Comparison of ENCODE assay signal across 14 cellular contexts in the genomic region with DNA sequence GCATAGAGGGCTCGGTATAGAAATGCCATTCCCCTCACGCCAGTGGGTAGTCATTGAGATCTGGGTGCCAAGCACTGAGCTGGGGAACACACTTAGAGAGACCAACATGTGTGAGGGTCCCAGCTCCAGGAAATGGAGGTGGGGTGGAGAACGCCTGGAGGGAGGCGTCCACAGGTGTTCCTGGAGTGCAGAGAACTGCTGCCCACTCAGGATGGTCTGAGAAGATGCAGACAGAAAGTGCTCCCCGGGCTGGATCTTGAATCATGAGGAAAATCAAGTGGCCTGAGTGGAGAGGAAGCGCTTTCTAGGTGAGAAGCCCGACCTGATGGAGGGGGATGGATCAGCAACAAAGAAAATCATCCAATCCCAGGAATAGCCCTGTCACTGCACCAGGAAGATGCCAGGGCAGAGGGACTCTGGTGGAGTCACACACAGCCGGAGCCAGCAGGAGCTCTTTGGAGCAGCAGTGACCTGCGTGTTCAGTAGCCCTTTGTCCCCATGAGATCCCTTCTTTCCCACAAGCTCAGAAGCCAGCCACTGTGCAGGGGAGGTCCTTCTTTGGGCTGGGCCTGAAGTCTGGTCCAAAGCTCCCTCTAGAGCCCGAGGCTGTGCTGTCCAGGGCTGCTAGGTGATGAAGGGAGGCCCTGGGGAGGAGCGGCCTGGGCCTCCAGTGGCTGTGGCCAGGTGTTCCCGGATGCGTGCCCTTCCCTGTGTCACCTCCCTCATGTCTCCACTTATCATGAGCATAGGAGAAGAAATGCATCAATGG.
DNase-seq lines count a peak whose midpoint lies in the region; ATAC-seq and TF ChIP-seq lines count a peak whose summit lies in the region.
"Had no signal": no experiment of that assay in that cellular context is flagged by ENCODE, and none has a peak within 500 bp of the region (broad histone marks: within the 10 kb centered on the region; RNA-seq: fewer than 3 reads in every experiment).

No MANE protein-coding gene starts in this region.

- intact Hi-C loops in left colon (cut with DNase I, micrococcal nuclease), result no loop called here
- intact Hi-C loops in activated CD4-positive, alpha-beta T cell treated with anti-CD3 and anti-CD28 coated beads, Interleukin-2, amount 10 ng/mL, durations not matched to agents 24 days and 14 days (cut with micrococcal nuclease), result no loop called here

- no peak overlapping the region for H3K4me3 Mint-ChIP-seq in activated T-helper 17 cell treated with anti-CD3 and anti-CD28 coated beads, Interleukin-2, amount 50 U/mL, for 72 hours
- no peak overlapping the region for H3K4me3 Mint-ChIP-seq in activated CD4-positive, alpha-beta T cell treated with anti-CD3 and anti-CD28 coated beads, Interleukin-2, amount 10 ng/mL, durations not matched to agents 24 days and 14 days
- no peak overlapping the region for H3K4me3 Mint-ChIP-seq in progenitor cell of endocrine pancreas (ENCODE audit: low read depth)

- peak overlapping the region; percentile 44 for H3K27ac ChIP-seq in substantia nigra (ENCODE audit: low read depth, low read length, poor library complexity, severe bottlenecking)
- H3K27ac ChIP-seq: esophagus squamous epithelium, HL-60 had no signal

- peaks cover 16% of the 10 kb centered on the region for H3K4me1 Mint-ChIP-seq in activated T-helper 17 cell treated with anti-CD3 and anti-CD28 coated beads, Interleukin-2, amount 50 U/mL, for 72 hours
- peaks cover 9% of the 10 kb centered on the region for H3K4me1 Mint-ChIP-seq in activated CD4-positive, alpha-beta T cell treated with anti-CD3 and anti-CD28 coated beads, Interleukin-2, amount 10 ng/mL, durations not matched to agents 24 days and 14 days
- peaks cover 2% of the 10 kb centered on the region for H3K4me1 Mint-ChIP-seq in progenitor cell of endocrine pancreas (ENCODE audit: low read depth)

- no peak for ATAC-seq in activated naive CD4-positive, alpha-beta T cell treated with anti-CD3 and anti-CD28 coated beads, Interleukin-2, amount 50 U/mL, for 72 hours
- ATAC-seq in activated T-helper 17 cell treated with anti-CD3 and anti-CD28 coated beads, Interleukin-2, amount 50 U/mL, for 72 hours (replicated peaks), result no peak
- ATAC-seq in left lobe of liver, result peak; percentile 25
- no peak for ATAC-seq in left colon

- peaks cover 11 to 29% of the 10 kb centered on the region in 2 donors for H3K36me3 Mint-ChIP-seq in activated naive CD4-positive, alpha-beta T cell treated with anti-CD3 and anti-CD28 coated beads, Interleukin-2, amount 50 U/mL, for 72 hours
- peaks cover 70% of the 10 kb centered on the region for H3K36me3 Mint-ChIP-seq in activated T-helper 17 cell treated with anti-CD3 and anti-CD28 coated beads, Interleukin-2, amount 50 U/mL, for 72 hours (ENCODE audit: low read depth)
- peaks cover 32% of the 10 kb centered on the region for H3K36me3 Mint-ChIP-seq in activated CD4-positive, alpha-beta T cell treated with anti-CD3 and anti-CD28 coated beads, Interleukin-2, amount 10 ng/mL, durations not matched to agents 24 days and 14 days (ENCODE audit: low read depth)
- peaks cover 34% of the 10 kb centered on the region for H3K36me3 Mint-ChIP-seq in progenitor cell of endocrine pancreas (ENCODE audit: insufficient read depth)

- DNase-seq in activated naive CD4-positive, alpha-beta T cell treated with anti-CD3 and anti-CD28 coated beads, Interleukin-2, amount 50 U/mL, for 72 hours (ENCODE audit: low spot score in 2 of 2), result no peak
- no peak for DNase-seq in activated naive CD4-positive, alpha-beta T cell treated with Interleukin-2 at 50 U/mL for 16 hours
- no peak for DNase-seq in left lobe of liver (ENCODE audit: low spot score)
- DNase-seq in substantia nigra (lab: John Stamatoyannopoulos, UW), result peak in 18 of 49 donors; percentile 19 to 64 (median 40)
- no peak for DNase-seq in left colon
- DNase-seq in activated CD4-positive, alpha-beta T cell treated with anti-CD3 and anti-CD28 coated beads, Interleukin-2, amount 10 ng/mL, durations not matched to agents 24 days and 14 days, result no peak
- no peak for DNase-seq in progenitor cell of endocrine pancreas (ENCODE audit: low spot score, unreplicated experiment)
- DNase-seq: DMS153, esophagus squamous epithelium, mesenchymal stem cell, NCI-H2227 treated with DMSO at 0.1 percent for 48 hours, OCI-M1 had no signal

- no peaks in the 10 kb centered on the region for H3K9me3 Mint-ChIP-seq in activated naive CD4-positive, alpha-beta T cell treated with anti-CD3 and anti-CD28 coated beads, Interleukin-2, amount 50 U/mL, for 72 hours
- no peaks in the 10 kb centered on the region for H3K9me3 Mint-ChIP-seq in activated T-helper 17 cell treated with anti-CD3 and anti-CD28 coated beads, Interleukin-2, amount 50 U/mL, for 72 hours
- H3K9me3 Mint-ChIP-seq in activated CD4-positive, alpha-beta T cell treated with anti-CD3 and anti-CD28 coated beads, Interleukin-2, amount 10 ng/mL, durations not matched to agents 24 days and 14 days, result no peaks in the 10 kb centered on the region
- H3K9me3 Mint-ChIP-seq in progenitor cell of endocrine pancreas (ENCODE audit: low read depth), result no peaks in the 10 kb centered on the region

- no peak for TF ChIP-seq CTCF in progenitor cell of endocrine pancreas (IDR thresholded peaks at IDR 0.05; ENCODE audit: unreplicated experiment)

- no peaks in the 10 kb centered on the region for H3K27me3 Mint-ChIP-seq in activated T-helper 17 cell treated with anti-CD3 and anti-CD28 coated beads, Interleukin-2, amount 50 U/mL, for 72 hours
- no peaks in the 10 kb centered on the region for H3K27me3 Mint-ChIP-seq in activated CD4-positive, alpha-beta T cell treated with anti-CD3 and anti-CD28 coated beads, Interleukin-2, amount 10 ng/mL, durations not matched to agents 24 days and 14 days
- no peaks in the 10 kb centered on the region for H3K27me3 Mint-ChIP-seq in progenitor cell of endocrine pancreas

- peak overlapping the region; percentile 60 to 68 for H3K27ac Mint-ChIP-seq in activated naive CD4-positive, alpha-beta T cell treated with anti-CD3 and anti-CD28 coated beads, Interleukin-2, amount 50 U/mL, for 72 hours
- peak overlapping the region; percentile 21 for H3K27ac Mint-ChIP-seq in activated T-helper 17 cell treated with anti-CD3 and anti-CD28 coated beads, Interleukin-2, amount 50 U/mL, for 72 hours
- no peak overlapping the region for H3K27ac Mint-ChIP-seq in activated CD4-positive, alpha-beta T cell treated with anti-CD3 and anti-CD28 coated beads, Interleukin-2, amount 10 ng/mL, durations not matched to agents 24 days and 14 days
- no peak overlapping the region for H3K27ac Mint-ChIP-seq in progenitor cell of endocrine pancreas

Comparison
In these comparisons a context has a peak if more than half of its experiments do, and no peak if none do; other contexts are left out.
1. H3K27ac Mint-ChIP-seq: peak in activated naive CD4-positive, alpha-beta T cell treated with anti-CD3 and anti-CD28 coated beads, Interleukin-2, amount 50 U/mL, for 72 hours (2 of 2) and activated T-helper 17 cell treated with anti-CD3 and anti-CD28 coated beads, Interleukin-2, amount 50 U/mL, for 72 hours (single experiment); none in activated CD4-positive, alpha-beta T cell treated with anti-CD3 and anti-CD28 coated beads, Interleukin-2, amount 10 ng/mL, durations not matched to agents 24 days and 14 days (single experiment) and progenitor cell of endocrine pancreas (single experiment).